Comparison of ENCODE assay signal across 9 cellular contexts in genomic region chr9:31304576-31304975, GRCh38.
DNase-seq lines count a peak whose midpoint lies in the region; ATAC-seq, FAIRE-seq and TF ChIP-seq lines count a peak whose summit lies in the region.
"Had no signal": no experiment of that assay in that cellular context is flagged by ENCODE, and none has a peak within 500 bp of the region (broad histone marks: within the 10 kb centered on the region; RNA-seq: fewer than 3 reads in every experiment).

No MANE protein-coding gene starts in this region.

- no peaks in the 10 kb centered on the region for H3K79me2 ChIP-seq in OCI-LY1 (ENCODE audit: insufficient read depth, low read length)
- no peaks in the 10 kb centered on the region for H3K79me2 ChIP-seq in endothelial cell of umbilical vein (ENCODE audit: control insufficient read depth, insufficient read depth, low read length)

- FAIRE-seq in endothelial cell of umbilical vein (lab: Jason Lieb, UNC), result peak; percentile 89

- CTCF ChIA-PET in endothelial cell of umbilical vein (lab: Charles Lee), result interaction anchor here (0.6 to 2.4 kb wide), 11 partner anchors 15 to 480 kb away, joined by 3 to 11 read pairs (median 4); no protein-coding TSS in a partner anchor

- H3K4me1 ChIP-seq in OCI-LY1 (ENCODE audit: insufficient read depth, low read length, severe bottlenecking) (peaks cover 19% of the 10 kb centered on the region), endothelial cell of umbilical vein (ENCODE audit: control insufficient read depth, extremely low read depth, insufficient read depth, low read length) (peaks cover 25% of the 10 kb centered on the region), endodermal cell (ENCODE audit: control insufficient read depth, insufficient read depth, low read length) (no peaks in the 10 kb centered on the region)
- H3K4me1 ChIP-seq: left ventricle myocardium inferior had no signal

- no peak overlapping the region for H3K4me3 Mint-ChIP-seq in endodermal cell

- TF ChIP-seq CTCF in OCI-LY1 (IDR thresholded peaks at IDR 0.05; ENCODE audit: low read length) (no peak), endothelial cell of umbilical vein (IDR thresholded peaks at IDR 0.05; ENCODE audit: extremely low read depth in 1 of 2, insufficient read depth in 1 of 2, low read depth in 1 of 2, low read length in 2 of 2) (no peak), endodermal cell (conservative IDR thresholded peaks at IDR 0.05) (no peak)

- H2AFZ ChIP-seq in OCI-LY1 (ENCODE audit: low read length) (peak overlapping the region; percentile 31), endothelial cell of umbilical vein (ENCODE audit: low read depth, low read length) (no peak overlapping the region)

- POLR2A ChIA-PET in endothelial cell of umbilical vein (lab: Charles Lee), result no interaction called here

- no peaks in the 10 kb centered on the region for H4K20me1 ChIP-seq in OCI-LY1 (ENCODE audit: insufficient read depth, low read length)
- H4K20me1 ChIP-seq in endothelial cell of umbilical vein (replicated peaks; ENCODE audit: control insufficient read depth, extremely low read depth, insufficient read depth, low read length), result no peaks in the 10 kb centered on the region

- H3K9me3 Mint-ChIP-seq in endodermal cell, result no peaks in the 10 kb centered on the region

- H3K4me3 ChIP-seq in OCI-LY1 (ENCODE audit: low read depth, low read length, poor library complexity, severe bottlenecking) (no peak overlapping the region), endothelial cell of umbilical vein (replicated peaks in 1 of 3; ENCODE audit: insufficient read depth in 1 of 3, low read depth in 1 of 3, low read length in 3 of 3) (no peak overlapping the region), endodermal cell (ENCODE audit: low read length) (no peak overlapping the region)
- H3K4me3 ChIP-seq: left ventricle myocardium inferior had no signal

- no peaks in the 10 kb centered on the region for H3K9me1 ChIP-seq in endothelial cell of umbilical vein (replicated peaks; ENCODE audit: control insufficient read depth, extremely low read depth, insufficient read depth, low read length)

- H3K4me2 ChIP-seq in OCI-LY1 (ENCODE audit: low read length), result no peak overlapping the region
- peak overlapping the region; percentile 88 for H3K4me2 ChIP-seq in endothelial cell of umbilical vein (ENCODE audit: insufficient read depth, low read length)

- ATAC-seq in HG03460 (IDR thresholded peaks at IDR 0.05; ENCODE audit: unreplicated experiment), result no peak

- no peaks in the 10 kb centered on the region for H3K4me1 Mint-ChIP-seq in endodermal cell

- BruUV-seq in endothelial cell of umbilical vein (replicated peaks; lab: Mats Ljungman, UMichigan), result no TSS peak

- H3K9me2 ChIP-seq in OCI-LY1 (ENCODE audit: low read depth, low read length), result no peaks in the 10 kb centered on the region

- WGBS in endodermal cell (ENCODE audit: insufficient coverage in 1 of 2, insufficient read length in 1 of 2), 2 experiments, result 98 to 100% methylated on average over 3 of the region's 3 CpGs

- H3K9ac ChIP-seq in OCI-LY1 (ENCODE audit: low read length), result no peak overlapping the region
- peak overlapping the region; percentile 71 for H3K9ac ChIP-seq in endothelial cell of umbilical vein (replicated peaks; ENCODE audit: extremely low read depth, insufficient read depth, low read length)
- no peak overlapping the region for H3K9ac ChIP-seq in endodermal cell (ENCODE audit: extremely low read depth, low read length, poor library complexity, severe bottlenecking)

- peak; percentile 39 for TF ChIP-seq POLR2A in endothelial cell of umbilical vein (IDR thresholded peaks at IDR 0.05; ENCODE audit: low read depth, low read length)

- H3K9me3 ChIP-seq in OCI-LY1 (ENCODE audit: low read length) (no peaks in the 10 kb centered on the region), endothelial cell of umbilical vein (replicated peaks; ENCODE audit: control insufficient read depth, insufficient read depth, low read length) (no peaks in the 10 kb centered on the region), endodermal cell (ENCODE audit: control insufficient read depth, low read length) (no peaks in the 10 kb centered on the region)

- no peaks in the 10 kb centered on the region for H3K36me3 Mint-ChIP-seq in endodermal cell (ENCODE audit: low read depth)

- intact Hi-C loops in endothelial cell of umbilical vein (cut with micrococcal nuclease), result loop anchor here (1.0 to 5.0 kb wide), 4 partner anchors 32 to 308 kb away; no protein-coding TSS in a partner anchor

- H3K27ac ChIP-seq in OCI-LY1 (ENCODE audit: low read depth, low read length, poor library complexity, severe bottlenecking), result no peak overlapping the region
- H3K27ac ChIP-seq in endothelial cell of umbilical vein (ENCODE audit: insufficient read depth, low read depth, low read length), result peak overlapping the region; percentile 83
- no peak overlapping the region for H3K27ac ChIP-seq in endodermal cell (ENCODE audit: low read depth, low read length)
- H3K27ac ChIP-seq: left ventricle myocardium inferior had no signal

- H3F3A ChIP-seq in OCI-LY1 (ENCODE audit: insufficient read depth, low read length), result no peaks in the 10 kb centered on the region; the same call in 1 of the 2 replicates

- H3K27me3 ChIP-seq in OCI-LY1 (ENCODE audit: insufficient read depth, low read length), result no peaks in the 10 kb centered on the region
- no peaks in the 10 kb centered on the region for H3K27me3 ChIP-seq in endothelial cell of umbilical vein (ENCODE audit: control insufficient read depth in 2 of 2, insufficient read depth in 2 of 2, low read length in 2 of 2)
- H3K27me3 ChIP-seq in endodermal cell (ENCODE audit: control insufficient read depth, insufficient read depth, low read length, poor library complexity, severe bottlenecking), result no peaks in the 10 kb centered on the region

- no peaks in the 10 kb centered on the region for H3K36me3 ChIP-seq in OCI-LY1 (ENCODE audit: insufficient read depth, low read length)
- no peaks in the 10 kb centered on the region for H3K36me3 ChIP-seq in endothelial cell of umbilical vein (ENCODE audit: control insufficient read depth in 2 of 2, extremely low read depth in 1 of 2, insufficient read depth in 2 of 2, low read length in 2 of 2)
- H3K36me3 ChIP-seq in endodermal cell (ENCODE audit: control insufficient read depth, insufficient read depth, low read length), result no peaks in the 10 kb centered on the region
- H3K36me3 ChIP-seq: left ventricle myocardium inferior had no signal

- DNase-seq in GM04504 (ENCODE audit: low read depth) (peak; percentile 32), endothelial cell of umbilical vein (ENCODE audit: low read depth, low spot score) (peak; percentile 95), non-pigmented ciliary epithelial cell (ENCODE audit: low read depth) (peak; percentile 60), endodermal cell (no peak), NCI-H1694 treated with DMSO at 0.1 percent for 48 hours (lab: John Stamatoyannopoulos, UW) (no peak)
- DNase-seq in NK-92 treated with Interleukin-12 subunit alpha and Interleukin-12 subunit beta, amount 100 ng/mL, for 24 hours (lab: John Stamatoyannopoulos, UW), result no peak
- DNase-seq: left ventricle myocardium inferior had no signal

- dilution Hi-C loops in endothelial cell of umbilical vein (cut with MboI; ENCODE audit: extremely low pct_ligation_motif_present, low sequenced_read_pairs), result no loop called here

- H3K27ac Mint-ChIP-seq in endodermal cell, result no peak overlapping the region

- no peaks in the 10 kb centered on the region for H3K27me3 Mint-ChIP-seq in endodermal cell (ENCODE audit: insufficient read depth)

TF ChIP-seq in endothelial cell of umbilical vein, 7 proteins besides CTCF, POLR2A, EP300 and RAD21:
- TF ChIP-seq EZH2 (IDR thresholded peaks at IDR 0.05; ENCODE audit: borderline replicate concordance, low read depth, low read length, severe bottlenecking) (no peak), MYC (IDR thresholded peaks at IDR 0.05; ENCODE audit: low read depth, low read length) (no peak), GATA2 (IDR thresholded peaks at IDR 0.05; ENCODE audit: insufficient read depth, insufficient read length, low read depth, low read length) (peak; percentile 45), FOS (IDR thresholded peaks at IDR 0.05; ENCODE audit: borderline replicate concordance, insufficient read depth, low read length) (peak; percentile 88), JUN (IDR thresholded peaks at IDR 0.05; ENCODE audit: borderline replicate concordance, insufficient read depth, insufficient read length, low read depth) (peak; percentile 94), POLR2AphosphoS5 (IDR thresholded peaks at IDR 0.05; ENCODE audit: insufficient read depth, low read depth, low read length) (peak; percentile 13), MAX (IDR thresholded peaks at IDR 0.05; ENCODE audit: insufficient read depth, insufficient read length) (no peak)
TF ChIP-seq in endothelial cell of umbilical vein: peak in this region for 4.

Comparison
In these comparisons a context has a peak if more than half of its experiments do, and no peak if none do; other contexts are left out.
1. DNase-seq: peak in GM04504 (single experiment), endothelial cell of umbilical vein (single experiment) and non-pigmented ciliary epithelial cell (single experiment); none in endodermal cell (single experiment), NCI-H1694 treated with DMSO at 0.1 percent for 48 hours (single experiment) and NK-92 treated with Interleukin-12 subunit alpha and Interleukin-12 subunit beta, amount 100 ng/mL, for 24 hours (single experiment).